9 cellular contexts compared by ENCODE assay signal in the genomic region with DNA sequence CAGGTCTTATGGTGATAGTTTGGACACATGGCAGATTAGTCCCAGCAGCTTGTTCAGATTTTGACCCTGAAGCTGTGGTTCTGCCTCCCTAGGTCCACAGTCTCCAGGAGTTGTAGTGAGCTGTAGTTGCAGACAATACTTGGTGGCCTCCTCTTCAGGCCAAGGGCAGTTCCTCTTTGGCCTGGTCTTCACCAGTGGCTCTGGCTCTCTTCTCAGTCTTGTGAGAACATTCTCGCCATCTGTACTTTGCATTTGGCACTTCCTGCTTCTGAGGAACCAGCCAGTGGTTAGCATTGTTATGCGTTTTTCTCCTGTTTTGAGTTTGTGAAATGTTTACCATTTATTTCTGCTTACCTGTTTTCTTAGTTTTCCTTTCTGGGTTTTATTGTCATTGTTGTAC.
DNase-seq lines count a peak whose midpoint lies in the region; ATAC-seq lines count a peak whose summit lies in the region.
"Had no signal": no experiment of that assay in that cellular context is flagged by ENCODE, and none has a peak within 500 bp of the region (broad histone marks: within the 10 kb centered on the region; RNA-seq: fewer than 3 reads in every experiment).

No MANE protein-coding gene starts in this region.

- H3K27me3 Mint-ChIP-seq in T-helper 1 cell treated with Interleukin-12 subunit alpha and Interleukin-12 subunit beta and Interleukin-4 antibody, amounts not matched to agents 30 μg/mL and 1 μg/mL, for 36 hours (ENCODE audit: low read depth): no peaks in the 10 kb centered on the region

- H3K36me3 Mint-ChIP-seq in T-helper 1 cell treated with Interleukin-12 subunit alpha and Interleukin-12 subunit beta and Interleukin-4 antibody, amounts not matched to agents 30 μg/mL and 1 μg/mL, for 36 hours (ENCODE audit: low read depth): peaks cover 15% of the 10 kb centered on the region

- H3K4me1 Mint-ChIP-seq in T-helper 1 cell treated with Interleukin-12 subunit alpha and Interleukin-12 subunit beta and Interleukin-4 antibody, amounts not matched to agents 30 μg/mL and 1 μg/mL, for 36 hours (ENCODE audit: low read depth): peaks cover 20% of the 10 kb centered on the region

- H3K27ac Mint-ChIP-seq in T-helper 1 cell treated with Interleukin-12 subunit alpha and Interleukin-12 subunit beta and Interleukin-4 antibody, amounts not matched to agents 30 μg/mL and 1 μg/mL, for 36 hours: peak overlapping the region; percentile 46

- peak overlapping the region; percentile 13 for H3K4me3 Mint-ChIP-seq in T-helper 1 cell treated with Interleukin-12 subunit alpha and Interleukin-12 subunit beta and Interleukin-4 antibody, amounts not matched to agents 30 μg/mL and 1 μg/mL, for 36 hours

- no peaks in the 10 kb centered on the region for H3K9me3 Mint-ChIP-seq in T-helper 1 cell treated with Interleukin-12 subunit alpha and Interleukin-12 subunit beta and Interleukin-4 antibody, amounts not matched to agents 30 μg/mL and 1 μg/mL, for 36 hours

- peak; percentile 20 for DNase-seq in SIG-M5 treated with dmso at 0.1 percent for 504 hours (lab: John Stamatoyannopoulos, UW; ENCODE audit: unreplicated experiment)
- DNase-seq in SIG-M5 (lab: John Stamatoyannopoulos, UW): no peak
- DNase-seq in pons (ENCODE audit: low spot score): peak; percentile 61
- no peak for DNase-seq in NCI-H128 (lab: John Stamatoyannopoulos, UW; ENCODE audit: unreplicated experiment)
- no peak for DNase-seq in T1000 (lab: John Stamatoyannopoulos, UW)
- DNase-seq in stimulated activated CD4-positive, alpha-beta T cell treated with anti-CD3 and anti-CD28 coated beads, Interleukin-15, amount 100 ng/mL, for 24 hours: no peak

- peak; percentile 67 for ATAC-seq in HG02884 (IDR thresholded peaks at IDR 0.05; ENCODE audit: unreplicated experiment)
- ATAC-seq: body of pancreas had no signal

Comparison
In these comparisons a context has a peak if more than half of its experiments do, and no peak if none do; other contexts are left out.
1. DNase-seq: peak in SIG-M5 treated with dmso at 0.1 percent for 504 hours (single experiment) and pons (single experiment); none in SIG-M5 (single experiment), NCI-H128 (single experiment), T1000 (single experiment) and stimulated activated CD4-positive, alpha-beta T cell treated with anti-CD3 and anti-CD28 coated beads, Interleukin-15, amount 100 ng/mL, for 24 hours (single experiment).